Comparison of ENCODE assay signal across 9 cellular contexts in the genomic region with DNA sequence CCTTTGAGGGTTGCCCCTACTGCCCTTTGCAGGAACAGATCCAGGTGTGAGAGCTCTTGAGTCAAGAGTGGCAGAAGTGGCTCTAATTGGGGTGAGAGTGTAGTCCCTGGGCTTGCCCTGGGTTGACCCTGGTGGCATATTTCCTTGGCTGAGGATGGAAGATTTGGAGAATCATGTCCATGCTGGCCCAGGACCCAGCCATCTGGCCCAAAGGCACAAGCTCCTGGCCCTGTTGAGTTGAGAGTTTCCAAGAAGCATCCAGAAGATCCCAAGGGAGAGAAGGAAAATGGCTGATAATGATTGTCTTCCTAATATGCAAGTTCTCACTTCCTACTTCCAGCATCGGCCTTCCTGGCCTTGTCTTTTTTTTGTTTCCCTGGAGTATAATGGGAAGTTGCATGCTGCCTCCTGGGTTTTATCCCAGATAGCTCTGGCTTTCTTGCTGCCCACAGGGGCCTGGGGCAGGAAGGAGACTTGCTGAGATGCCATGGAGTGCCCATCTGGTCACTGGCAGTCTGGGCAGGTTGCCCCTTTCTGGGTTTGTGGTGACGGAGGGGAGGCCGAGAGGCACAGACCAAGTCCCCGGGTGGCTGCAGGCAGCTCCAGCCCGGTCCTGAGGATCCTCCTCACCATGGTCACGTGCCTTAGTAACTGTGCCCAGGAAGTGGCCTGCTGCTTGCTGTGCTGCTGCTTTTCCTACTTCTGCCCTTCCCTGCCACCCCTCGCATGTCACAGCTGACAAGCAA. TPM values are rescaled to one million over a fixed set of nuclear protein-coding genes. Genes with fewer than 3 reads are reported as not detected.
A peak's percentile ranks its signal among the peaks of the same experiment; 100 is the strongest.
DNase-seq lines count a peak whose midpoint lies in the region; ATAC-seq and TF ChIP-seq lines count a peak whose summit lies in the region.
"Had no signal": no experiment of that assay in that cellular context is flagged by ENCODE, and none has a peak within 500 bp of the region (broad histone marks: within the 10 kb centered on the region; RNA-seq: fewer than 3 reads in every experiment).

No MANE protein-coding gene starts in this region.

- TF ChIP-seq CTCF in adrenal gland (IDR thresholded peaks at IDR 0.05), result no peak

- H3K27me3 ChIP-seq in adrenal gland, result no peaks in the 10 kb centered on the region
- H3K27me3 ChIP-seq in iPS-15b (ENCODE audit: control insufficient read depth, insufficient read depth, low read length), result no peaks in the 10 kb centered on the region
- no peaks in the 10 kb centered on the region for H3K27me3 ChIP-seq in subcutaneous abdominal adipose tissue (ENCODE audit: control insufficient read depth in 5 of 5, insufficient read depth in 4 of 5, low read length in 5 of 5)

- H3K27ac ChIP-seq in adrenal gland, result peak overlapping the region; percentile 26 to 83 (median 55)
- H3K27ac ChIP-seq in subcutaneous abdominal adipose tissue (ENCODE audit: low read depth, low read length), result peak overlapping the region; percentile 84

- ATAC-seq in GM21619 (IDR thresholded peaks at IDR 0.05; ENCODE audit: unreplicated experiment), result no peak

- H3K9me3 ChIP-seq in adrenal gland (replicated peaks in 1 of 3) (no peaks in the 10 kb centered on the region), iPS-15b (ENCODE audit: control insufficient read depth, insufficient read depth, low read length) (no peaks in the 10 kb centered on the region), subcutaneous abdominal adipose tissue (ENCODE audit: control insufficient read depth in 5 of 5, low read length in 5 of 5) (no peaks in the 10 kb centered on the region)

- DNase-seq in NCI-H526 (lab: John Stamatoyannopoulos, UW), result peak; percentile 15 to 24
- DNase-seq in NCI-H526 treated with DMSO at 0.1 percent for 48 hours (lab: John Stamatoyannopoulos, UW), result no peak
- DNase-seq in adrenal gland, result peak in 4 of 7 donors; percentile 39 to 53 (median 42)
- no peak for DNase-seq in NCI-H2029 treated with DMSO at 0.1 percent for 48 hours (lab: John Stamatoyannopoulos, UW)
- no peak for DNase-seq in retina
- DNase-seq: stimulated activated CD4-positive, alpha-beta T cell treated with anti-CD3 and anti-CD28 coated beads, Interleukin-15, amount 100 ng/mL, for 24 hours had no signal

- no peak for TF ChIP-seq POLR2A in adrenal gland (IDR thresholded peaks at IDR 0.05)

- peaks cover 32 to 66% of the 10 kb centered on the region in 2 donors for H3K4me1 ChIP-seq in adrenal gland (replicated peaks in 1 of 2)
- peaks cover 34% of the 10 kb centered on the region for H3K4me1 ChIP-seq in iPS-15b (ENCODE audit: control insufficient read depth, insufficient read depth, low read length)
- H3K4me1 ChIP-seq in subcutaneous abdominal adipose tissue (ENCODE audit: control insufficient read depth in 5 of 5, insufficient read depth in 5 of 5, low read length in 5 of 5), result peaks cover 21 to 51% (median 47%) of the 10 kb centered on the region in 5 donors

- intact Hi-C loops in adrenal gland (cut with DNase I), result no loop called here

- H3K9ac ChIP-seq in iPS-15b (ENCODE audit: low read depth, low read length) (peak overlapping the region; percentile 32), subcutaneous abdominal adipose tissue (ENCODE audit: low read length in 5 of 5) (peak overlapping the region in 2 of 5 donors; percentile 4 to 12)

- peaks cover 0 to 43% of the 10 kb centered on the region in 2 donors for H3K36me3 ChIP-seq in adrenal gland (replicated peaks in 1 of 2)
- H3K36me3 ChIP-seq in iPS-15b (ENCODE audit: control insufficient read depth, insufficient read depth, low read length), result no peaks in the 10 kb centered on the region
- H3K36me3 ChIP-seq in subcutaneous abdominal adipose tissue (ENCODE audit: control insufficient read depth in 5 of 5, insufficient read depth in 5 of 5, low read length in 5 of 5), result peaks cover 9 to 37% (median 30%) of the 10 kb centered on the region in 5 donors

- H3K4me3 ChIP-seq in adrenal gland (no peak overlapping the region), iPS-15b (ENCODE audit: low read depth, low read length) (no peak overlapping the region), subcutaneous abdominal adipose tissue (ENCODE audit: low read depth in 1 of 5, low read length in 5 of 5) (peak overlapping the region in 2 of 5 donors; percentile 26 to 48)

- WGBS in adrenal gland, 4 donors, result 43 to 73% (median 58%) methylated on average over 3 to 7 of the region's 7 CpGs

RNA-seq across cellular contexts. Expression of a gene that starts 55.3 kb away (rescaled TPM):
- 100 to 1,000 TPM; 144 to 387 (median 254) TPM for total RNA-seq in adrenal gland
- 100 to 1,000 TPM; 296 to 912 (median 745) TPM for polyA plus RNA-seq in adrenal gland

Comparison
In these comparisons a context has a peak if more than half of its experiments do, and no peak if none do; other contexts are left out.
1. DNase-seq: peak in NCI-H526 (2 of 2) and adrenal gland (4 of 7); none in NCI-H526 treated with DMSO at 0.1 percent for 48 hours (single experiment), NCI-H2029 treated with DMSO at 0.1 percent for 48 hours (single experiment) and retina (single experiment).